13 cellular contexts compared by ENCODE assay signal in genomic region chr11:9831122-9831521, GRCh38.
"Had no signal": no experiment of that assay in that cellular context is flagged by ENCODE, and none has a peak within 500 bp of the region (broad histone marks: within the 10 kb centered on the region; RNA-seq: fewer than 3 reads in every experiment).

No MANE protein-coding gene starts in this region.

- H3K27ac ChIP-seq: foreskin keratinocyte, parathyroid adenoma, stomach, thoracic aorta had no signal

- H3K4me3 ChIP-seq: cardiac muscle cell, lung, stomach, thoracic aorta had no signal

- DNase-seq: activated CD4-positive, alpha-beta T cell treated with anti-CD3 and anti-CD28 coated beads, Interleukin-2, amount 50 U/mL, for 1 hour; activated naive CD4-positive, alpha-beta T cell treated with anti-CD3 and anti-CD28 coated beads, Interleukin-2, amount 10 ng/mL, durations not matched to agents 7 days and 5 days; activated T-cell treated with anti-CD3 and anti-CD28 coated beads for 4 hours; foreskin keratinocyte; left colon; naive thymus-derived CD4-positive, alpha-beta T cell; retina; stimulated activated CD4-positive, alpha-beta T cell treated with anti-CD3 and anti-CD28 coated beads, Interleukin-15, amount 100 ng/mL, for 24 hours; stomach had no signal

- H3K27me3 ChIP-seq: cardiac muscle cell, foreskin keratinocyte, stomach had no signal
